In genomic region chr1:14415396-14415795, GRCh38 we compare ENCODE assay signal across 18 cellular contexts.
DNase-seq lines count a peak whose midpoint lies in the region.
"Had no signal": no experiment of that assay in that cellular context is flagged by ENCODE, and none has a peak within 500 bp of the region (broad histone marks: within the 10 kb centered on the region; RNA-seq: fewer than 3 reads in every experiment).

No MANE protein-coding gene starts in this region.

- DNase-seq in NCI-H345 (lab: John Stamatoyannopoulos, UW) (peak; percentile 3), NCI-H345 treated with DMSO at 0.1 percent for 48 hours (lab: John Stamatoyannopoulos, UW; ENCODE audit: unreplicated experiment) (no peak), H7 (peak; percentile 84), RPMI8226 (peak; percentile 22), left kidney (ENCODE audit: low read depth, low spot score) (peak; percentile 28), LoVo (ENCODE audit: low spot score) (no peak), Kasumi-1 (lab: John Stamatoyannopoulos, UW) (no peak), HuH-7.5 (ENCODE audit: low spot score) (no peak)
- DNase-seq: ACHN; activated T-cell treated with anti-CD3 and anti-CD28 coated beads, Interleukin-2, amount 50 U/mL, for 4 hours; aorta; gastrocnemius medialis; KBM-7; naive B cell; NCI-H2227 treated with DMSO at 0.1 percent for 48 hours; SHP77 treated with DMSO at 0.1 percent for 48 hours; upper lobe of left lung had no signal

- no peaks in the 10 kb centered on the region for H3K36me3 ChIP-seq in H7 (replicated peaks; ENCODE audit: control insufficient read depth, insufficient read depth, low read length)
- H3K36me3 ChIP-seq: gastrocnemius medialis, upper lobe of left lung had no signal

- no peaks in the 10 kb centered on the region for H3K27me3 ChIP-seq in H7 (ENCODE audit: control insufficient read depth, insufficient read depth, low read length)
- H3K27me3 ChIP-seq: gastrocnemius medialis, upper lobe of left lung had no signal

- H3K4me3 ChIP-seq in H7 (ENCODE audit: insufficient read depth, low read depth, low read length), result no peak overlapping the region
- H3K4me3 ChIP-seq: gastrocnemius medialis, smooth muscle cell, upper lobe of left lung had no signal

Comparison
In these comparisons a context has a peak if more than half of its experiments do, and no peak if none do; other contexts are left out.
1. DNase-seq: peak in NCI-H345 (single experiment), H7 (single experiment), RPMI8226 (single experiment) and left kidney (single experiment); none in NCI-H345 treated with DMSO at 0.1 percent for 48 hours (single experiment), LoVo (single experiment), Kasumi-1 (0 of 2) and HuH-7.5 (single experiment).